In the genomic region with DNA sequence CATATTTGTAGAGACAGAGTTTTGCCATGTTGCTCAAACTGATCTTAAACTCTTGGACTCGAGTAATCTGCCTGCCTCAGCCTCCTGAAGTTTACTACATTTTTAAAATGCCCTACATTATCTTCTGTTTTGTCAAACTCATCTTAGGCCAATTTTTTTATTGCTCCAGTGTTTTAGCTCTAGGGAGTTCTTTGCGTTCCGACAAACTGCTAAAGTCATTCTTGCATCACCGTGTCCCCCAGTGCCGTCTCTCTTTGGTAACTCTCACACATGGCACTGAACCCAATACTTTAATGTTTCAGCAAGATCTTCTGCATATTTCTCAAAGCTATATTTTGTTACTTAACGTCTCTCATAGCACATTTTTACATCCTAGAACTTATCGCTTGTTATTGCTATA, we compare ENCODE assay signal across 28 cellular contexts.
"Had no signal": no experiment of that assay in that cellular context is flagged by ENCODE, and none has a peak within 500 bp of the region (broad histone marks: within the 10 kb centered on the region; RNA-seq: fewer than 3 reads in every experiment).

No MANE protein-coding gene starts in this region.

- H3K9me3 ChIP-seq: ovary, psoas muscle, right lobe of liver, suprapubic skin, testis, tibial artery, transverse colon, upper lobe of right lung, uterus had no signal

- H3K4me3 ChIP-seq: neural progenitor cell, ovary, psoas muscle, right lobe of liver, skin epidermis, smooth muscle cell, spleen, suprapubic skin, testis, tibial artery, transverse colon, upper lobe of right lung, uterus had no signal

- DNase-seq: natural killer cell; occipital lobe; ovary; posterior cingulate gyrus; psoas muscle; right cardiac atrium; right lobe of liver; spleen; stimulated activated CD4-positive, alpha-beta T cell treated with anti-CD3 and anti-CD28 coated beads, Interleukin-12 subunit alpha, Interleukin-12 subunit beta, amount 100 ng/mL, for 4 hours; stimulated activated CD4-positive, alpha-beta T cell treated with anti-CD3 and anti-CD28 coated beads, Interleukin-1b, Interleukin-23, amount 100 ng/mL, for 48 hours; stimulated activated CD4-positive, alpha-beta T cell treated with anti-CD3 and anti-CD28 coated beads, Interleukin-4, amount 100 ng/mL, for 1 hour; stimulated activated CD4-positive, alpha-beta T cell treated with anti-CD3 and anti-CD28 coated beads, Interleukin-4, amount 100 ng/mL, for 4 hours; stimulated activated CD8-positive, alpha-beta memory T cell treated with anti-CD3 and anti-CD28 coated beads, Interleukin-4, amount 100 ng/mL, for 48 hours; stimulated activated naive CD4-positive, alpha-beta T cell; stimulated activated naive CD8-positive, alpha-beta T cell treated with anti-CD3 and anti-CD28 coated beads, Interleukin-15, amount 100 ng/mL, for 72 hours; stimulated activated naive CD8-positive, alpha-beta T cell treated with anti-CD3 and anti-CD28 coated beads, Interleukin-15, Interleukin-2, amounts not matched to agents 100 U/mL and 50 U/mL, for 24 hours; substantia nigra; testis; tibial artery; transverse colon; upper lobe of right lung; uterus had no signal

- H3K27me3 ChIP-seq: neural progenitor cell, ovary, right lobe of liver, spleen, suprapubic skin, testis, tibial artery, transverse colon, upper lobe of right lung, uterus had no signal

- H3K27ac ChIP-seq: neural progenitor cell, ovary, parathyroid adenoma, psoas muscle, right lobe of liver, skin epidermis, spleen, suprapubic skin, testis, tibial artery, transverse colon, upper lobe of right lung, uterus had no signal

- H3K36me3 ChIP-seq: neural progenitor cell, ovary, right lobe of liver, spleen, suprapubic skin, tibial artery, transverse colon, upper lobe of right lung, uterus had no signal

- H3K4me1 ChIP-seq: neural progenitor cell, parathyroid adenoma, psoas muscle, right lobe of liver, spleen, suprapubic skin, testis, tibial artery, transverse colon, upper lobe of right lung, uterus had no signal

- ATAC-seq: natural killer cell; right lobe of liver; stimulated activated memory B cell treated with anti-CD40 and anti-IgM and Interleukin-4, amounts not matched to agents 10 μg/mL and 1 μg/mL and 100 μg/mL, for 72 hours; stimulated activated naive CD8-positive, alpha-beta T cell treated with anti-CD3 and anti-CD28 coated beads, Interleukin-15, amount 100 ng/mL, for 72 hours; stimulated activated naive CD8-positive, alpha-beta T cell treated with anti-CD3 and anti-CD28 coated beads, Interleukin-15, Interleukin-2, amounts not matched to agents 100 U/mL and 50 U/mL, for 24 hours; upper lobe of right lung had no signal
